10 cellular contexts compared by ENCODE assay signal in genomic region chr5:39755986-39756385, GRCh38.
DNase-seq lines count a peak whose midpoint lies in the region; ATAC-seq and TF ChIP-seq lines count a peak whose summit lies in the region.
"Had no signal": no experiment of that assay in that cellular context is flagged by ENCODE, and none has a peak within 500 bp of the region (broad histone marks: within the 10 kb centered on the region; RNA-seq: fewer than 3 reads in every experiment).

No MANE protein-coding gene starts in this region.

- in situ Hi-C loops in GM13977 (cut with MboI; ENCODE audit: low pct_unique_long_range_greater_than_20kb, low sequenced_read_pairs, unreplicated experiment): no loop called here

- TF ChIP-seq CTCF in GM20000 (IDR thresholded peaks at IDR 0.05; ENCODE audit: extremely low read depth, missing control alignments) (no peak), GM13977 (IDR thresholded peaks at IDR 0.05; ENCODE audit: extremely low read depth, insufficient read depth, missing control alignments) (no peak)

- DNase-seq in Daoy (ENCODE audit: low read depth) (peak; percentile 84), RKO (ENCODE audit: low spot score) (peak; percentile 83), fibroblast of gingiva (ENCODE audit: low read depth) (peak; percentile 88), putamen (ENCODE audit: low spot score) (peak; percentile 17), NCI-H1694 (lab: John Stamatoyannopoulos, UW) (no peak), GM20000 (ENCODE audit: low spot score) (no peak), GM13977 (ENCODE audit: low spot score) (no peak)
- DNase-seq: activated CD8-positive, alpha-beta memory T cell treated with anti-CD3 and anti-CD28 coated beads, Interleukin-2, amount 50 U/mL, for 48 hours; NCI-H2081 treated with DMSO at 0.1 percent for 48 hours had no signal

- no peak for ATAC-seq in GM18520 (IDR thresholded peaks at IDR 0.05; ENCODE audit: unreplicated experiment)

Comparison
In these comparisons a context has a peak if more than half of its experiments do, and no peak if none do; other contexts are left out.
1. DNase-seq: peak in Daoy (single experiment), RKO (single experiment), fibroblast of gingiva (single experiment) and putamen (single experiment); none in NCI-H1694 (single experiment), GM20000 (single experiment) and GM13977 (single experiment).